In genomic region chr1:228109962-228110488, GRCh38 we compare ENCODE assay signal across 1 cellular context.
TF ChIP-seq lines count a peak whose summit lies in the region.

No MANE protein-coding gene starts in this region.

TF ChIP-seq in K562, 482 proteins besides CTCF, POLR2A, EP300 and RAD21 (continued from another document):
- peak; percentile 73 for TF ChIP-seq ZNF592 (IDR thresholded peaks at IDR 0.05)
- peak; percentile 82; the same call in 1 of the 2 replicates for TF ChIP-seq CUX1 (CRISPR knock-in tag; IDR thresholded peaks at IDR 0.05)
- TF ChIP-seq TOE1 (IDR thresholded peaks at IDR 0.05; ENCODE audit: borderline replicate concordance), result peak; percentile 10; the same call in 1 of the 2 replicates
- no peak for TF ChIP-seq TOE1 (CRISPR knock-in tag; IDR thresholded peaks at IDR 0.05; ENCODE audit: borderline replicate concordance, low read depth)
- TF ChIP-seq BRD4 (IDR thresholded peaks at IDR 0.05), result 0 out of 2 replicates have a peak, but pooled peaks have one; percentile 58
- TF ChIP-seq, protein P1, sequence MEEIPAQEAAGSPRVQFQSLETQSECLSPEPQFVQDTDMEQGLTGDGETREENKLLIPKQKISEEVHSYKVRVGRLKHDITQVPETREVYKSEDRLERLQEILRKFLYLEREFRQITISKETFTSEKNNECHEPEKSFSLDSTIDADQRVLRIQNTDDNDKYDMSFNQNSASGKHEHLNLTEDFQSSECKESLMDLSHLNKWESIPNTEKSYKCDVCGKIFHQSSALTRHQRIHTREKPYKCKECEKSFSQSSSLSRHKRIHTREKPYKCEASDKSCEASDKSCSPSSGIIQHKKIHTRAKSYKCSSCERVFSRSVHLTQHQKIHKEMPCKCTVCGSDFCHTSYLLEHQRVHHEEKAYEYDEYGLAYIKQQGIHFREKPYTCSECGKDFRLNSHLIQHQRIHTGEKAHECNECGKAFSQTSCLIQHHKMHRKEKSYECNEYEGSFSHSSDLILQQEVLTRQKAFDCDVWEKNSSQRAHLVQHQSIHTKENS (CRISPR knock-in tag; IDR thresholded peaks at IDR 0.05), result no peak
- TF ChIP-seq ZNF124 (CRISPR knock-in tag; IDR thresholded peaks at IDR 0.05), result no peak
- no peak for TF ChIP-seq ID3 (CRISPR knock-in tag; IDR thresholded peaks at IDR 0.05)
- peak; percentile 33; the same call in 1 of the 2 replicates for TF ChIP-seq ID3 (tag; IDR thresholded peaks at IDR 0.05)
- peak; percentile 65; the same call in 1 of the 2 replicates for TF ChIP-seq ZNF584 (CRISPR knock-in tag; IDR thresholded peaks at IDR 0.05; ENCODE audit: low read depth)
- 0 out of 2 replicates have a peak, but pooled peaks have one; percentile 14 for TF ChIP-seq ZEB2 (IDR thresholded peaks at IDR 0.05)
- TF ChIP-seq ZNF232 (CRISPR knock-in tag; IDR thresholded peaks at IDR 0.05), result 0 out of 2 replicates have a peak, but pooled peaks have one; percentile 25
- TF ChIP-seq ZNF639 (CRISPR knock-in tag; conservative IDR thresholded peaks at IDR 0.05 in 1 of 2, IDR thresholded peaks at IDR 0.05 in 1 of 2), result 0 out of 4 replicates have a peak, but pooled peaks of 1 of the 2 experiments have one; percentile 30
- TF ChIP-seq, protein P2, sequence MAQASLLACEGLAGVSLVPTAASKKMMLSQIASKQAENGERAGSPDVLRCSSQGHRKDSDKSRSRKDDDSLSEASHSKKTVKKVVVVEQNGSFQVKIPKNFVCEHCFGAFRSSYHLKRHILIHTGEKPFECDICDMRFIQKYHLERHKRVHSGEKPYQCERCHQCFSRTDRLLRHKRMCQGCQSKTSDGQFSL (CRISPR knock-in tag; IDR thresholded peaks at IDR 0.05), result no peak
- TF ChIP-seq, protein P2 (tag; IDR thresholded peaks at IDR 0.05), result peak in 1 of 2 experiments; percentile 57; a peak in 1 of 4 replicates
- no peak for TF ChIP-seq ATF6 (CRISPR knock-in tag; IDR thresholded peaks at IDR 0.05)
- no peak for TF ChIP-seq FOXA3 (CRISPR knock-in tag; conservative IDR thresholded peaks at IDR 0.05 in 1 of 2, IDR thresholded peaks at IDR 0.05 in 1 of 2)
- TF ChIP-seq TEAD1 (CRISPR knock-in tag; IDR thresholded peaks at IDR 0.05), result 0 out of 4 replicates have a peak, but pooled peaks of 1 of the 2 experiments have one; percentile 8
- TF ChIP-seq RBM34 (IDR thresholded peaks at IDR 0.05; ENCODE audit: borderline replicate concordance, insufficient read depth, low read length), result no peak
- TF ChIP-seq ZNF589 (CRISPR knock-in tag; IDR thresholded peaks at IDR 0.05; ENCODE audit: low read depth), result peak; percentile 79; the same call in 1 of the 2 replicates
- no peak for TF ChIP-seq GABPB2 (CRISPR knock-in tag; conservative IDR thresholded peaks at IDR 0.05)
- TF ChIP-seq ZNF668 (CRISPR knock-in tag; IDR thresholded peaks at IDR 0.05), result no peak
- TF ChIP-seq RBM15 (IDR thresholded peaks at IDR 0.05; ENCODE audit: insufficient read depth, low read length), result no peak
- TF ChIP-seq, protein P3, sequence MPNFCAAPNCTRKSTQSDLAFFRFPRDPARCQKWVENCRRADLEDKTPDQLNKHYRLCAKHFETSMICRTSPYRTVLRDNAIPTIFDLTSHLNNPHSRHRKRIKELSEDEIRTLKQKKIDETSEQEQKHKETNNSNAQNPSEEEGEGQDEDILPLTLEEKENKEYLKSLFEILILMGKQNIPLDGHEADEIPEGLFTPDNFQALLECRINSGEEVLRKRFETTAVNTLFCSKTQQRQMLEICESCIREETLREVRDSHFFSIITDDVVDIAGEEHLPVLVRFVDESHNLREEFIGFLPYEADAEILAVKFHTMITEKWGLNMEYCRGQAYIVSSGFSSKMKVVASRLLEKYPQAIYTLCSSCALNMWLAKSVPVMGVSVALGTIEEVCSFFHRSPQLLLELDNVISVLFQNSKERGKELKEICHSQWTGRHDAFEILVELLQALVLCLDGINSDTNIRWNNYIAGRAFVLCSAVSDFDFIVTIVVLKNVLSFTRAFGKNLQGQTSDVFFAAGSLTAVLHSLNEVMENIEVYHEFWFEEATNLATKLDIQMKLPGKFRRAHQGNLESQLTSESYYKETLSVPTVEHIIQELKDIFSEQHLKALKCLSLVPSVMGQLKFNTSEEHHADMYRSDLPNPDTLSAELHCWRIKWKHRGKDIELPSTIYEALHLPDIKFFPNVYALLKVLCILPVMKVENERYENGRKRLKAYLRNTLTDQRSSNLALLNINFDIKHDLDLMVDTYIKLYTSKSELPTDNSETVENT (CRISPR knock-in tag; IDR thresholded peaks at IDR 0.05), result no peak
- 0 out of 2 replicates have a peak, but pooled peaks have one; percentile 19 for TF ChIP-seq CTBP1 (IDR thresholded peaks at IDR 0.05; ENCODE audit: borderline replicate concordance)
- no peak for TF ChIP-seq CSDE1 (IDR thresholded peaks at IDR 0.05)
- peak; percentile 66; the same call in 1 of the 2 replicates for TF ChIP-seq CREB3 (tag; conservative IDR thresholded peaks at IDR 0.05; ENCODE audit: low read depth)
- no peak for TF ChIP-seq MTA3 (IDR thresholded peaks at IDR 0.05; ENCODE audit: borderline replicate concordance)
